ENCODE assay signal across 18 cellular contexts in the genomic region with DNA sequence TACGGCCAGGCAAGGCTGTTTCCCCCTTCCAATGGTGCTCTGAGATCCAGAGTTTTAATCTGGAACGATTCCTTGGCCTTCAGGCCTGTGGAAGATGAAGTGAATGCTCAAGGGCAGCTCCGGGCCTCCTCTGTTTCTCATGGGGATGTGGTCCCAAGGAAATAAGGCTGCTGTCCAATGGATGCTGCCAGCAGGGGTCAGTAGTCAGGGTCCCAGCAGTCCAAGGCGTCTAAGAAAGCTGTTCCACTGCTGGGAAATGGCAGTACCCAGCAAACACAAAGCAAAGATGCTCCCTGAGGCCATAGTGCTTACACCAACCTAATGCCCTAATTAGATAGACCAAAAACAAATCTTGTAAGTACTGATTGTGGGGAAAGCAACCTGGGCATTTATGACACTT. TPM values are rescaled to one million over a fixed set of nuclear protein-coding genes. Genes with fewer than 3 reads are reported as not detected.
DNase-seq lines count a peak whose midpoint lies in the region; ATAC-seq and TF ChIP-seq lines count a peak whose summit lies in the region.
"Had no signal": no experiment of that assay in that cellular context is flagged by ENCODE, and none has a peak within 500 bp of the region (broad histone marks: within the 10 kb centered on the region; RNA-seq: fewer than 3 reads in every experiment).

No MANE protein-coding gene starts in this region.

- peak; percentile 50; the same call in 1 of the 2 replicates for TF ChIP-seq CTCF in GM12875 (IDR thresholded peaks at IDR 0.05; ENCODE audit: borderline replicate concordance, insufficient read depth, low read depth, low read length)

- peak; percentile 3 for DNase-seq in CD1c-positive myeloid dendritic cell (ENCODE audit: extremely low spot score)
- DNase-seq in RPMI7951 (ENCODE audit: low read depth): peak; percentile 9
- DNase-seq in iPS-NIHi11 (ENCODE audit: low spot score): peak; percentile 63
- DNase-seq in mesenteric fat pad (ENCODE audit: low spot score): no peak
- DNase-seq in COR-L47 (lab: John Stamatoyannopoulos, UW): no peak
- no peak for DNase-seq in GM19238 (ENCODE audit: insufficient read length, low spot score)
- DNase-seq: colonic mucosa; NCI-H1436 treated with DMSO at 0.1 percent for 48 hours; NK-92 treated with Interleukin-12 subunit alpha and Interleukin-12 subunit beta, amount 100 ng/mL, for 24 hours; ovary; stimulated activated naive B cell treated with anti-CD40 and anti-IgM and Interleukin-4, amounts not matched to agents 10 μg/mL and 1 μg/mL and 100 μg/mL, for 72 hours; T-helper 1 cell had no signal

- no peak overlapping the region for H3K4me3 ChIP-seq in GM12875 (ENCODE audit: low read depth, low read length)
- H3K4me3 ChIP-seq: colonic mucosa, gastroesophageal sphincter, ovary had no signal

- no peak for ATAC-seq in HG03095 (IDR thresholded peaks at IDR 0.05; ENCODE audit: unreplicated experiment)
- ATAC-seq: gastroesophageal sphincter; stimulated activated naive B cell treated with anti-CD40 and anti-IgM and Interleukin-4, amounts not matched to agents 10 μg/mL and 1 μg/mL and 100 μg/mL, for 72 hours had no signal

RNA-seq across cellular contexts. Expression of gene NMS, which starts 12.5 kb away (rescaled TPM):
- total RNA-seq in RPMI7951 (2014; rRNA removed; shearing (Covaris generic)): not detected in 2 replicates
- not detected for total RNA-seq in mesenteric fat pad
- total RNA-seq: activated CD8-positive, alpha-beta memory T cell treated with anti-CD3 and anti-CD28 coated beads for 36 hours; colonic mucosa; gastroesophageal sphincter; HT-29; lung microvascular endothelial cell; ovary had no signal

Comparison
In these comparisons a context has a peak if more than half of its experiments do, and no peak if none do; other contexts are left out.
1. DNase-seq: peak in CD1c-positive myeloid dendritic cell (single experiment), RPMI7951 (single experiment) and iPS-NIHi11 (single experiment); none in mesenteric fat pad (single experiment), COR-L47 (single experiment) and GM19238 (single experiment).